Comparison of ENCODE assay signal across 7 cellular contexts in the genomic region with DNA sequence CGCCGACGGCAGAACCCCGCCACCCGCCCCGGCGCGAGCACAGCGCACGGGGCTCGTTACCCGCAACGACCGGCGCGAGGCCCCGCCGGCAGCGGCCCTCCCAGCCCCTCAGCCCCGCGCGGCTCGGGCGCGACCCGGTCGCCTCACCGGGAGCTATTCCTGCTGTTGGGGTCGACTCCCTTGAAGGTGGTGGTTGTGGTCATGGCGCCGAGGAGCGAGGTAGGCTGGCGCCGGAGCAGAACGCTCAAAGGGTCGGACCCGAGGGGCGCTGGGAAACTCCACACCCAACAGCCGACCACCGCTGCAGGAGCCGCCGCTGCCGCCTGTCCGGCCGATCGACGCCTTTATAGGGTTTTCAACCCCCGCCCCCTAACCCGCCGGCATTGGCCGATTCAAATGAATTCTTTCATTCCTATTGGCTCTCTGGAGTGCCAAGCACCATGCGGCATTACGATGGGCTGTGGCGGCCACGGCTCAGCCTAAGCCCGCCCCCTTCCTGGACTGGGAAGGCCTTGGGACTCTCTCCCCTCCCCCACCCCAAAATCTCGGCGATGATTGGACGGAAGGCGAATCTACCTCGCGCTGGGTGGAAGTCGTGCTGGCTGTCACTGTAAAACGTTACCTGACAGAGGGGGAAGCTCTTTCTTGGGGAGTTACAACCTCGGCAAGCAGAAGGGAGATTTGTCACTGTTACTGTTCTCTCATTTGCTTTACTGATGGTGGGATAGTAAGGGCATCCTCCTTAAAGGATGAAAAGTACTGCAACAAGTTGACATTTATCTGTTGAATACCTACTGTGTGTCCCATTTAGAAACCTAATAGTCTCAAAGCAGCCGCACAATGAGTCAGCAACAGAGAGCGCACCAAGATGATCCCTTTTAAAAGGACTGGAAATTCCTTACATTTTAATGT.
DNase-seq lines count a peak whose midpoint lies in the region; ATAC-seq, FAIRE-seq and TF ChIP-seq lines count a peak whose summit lies in the region.

A gene with protein sequence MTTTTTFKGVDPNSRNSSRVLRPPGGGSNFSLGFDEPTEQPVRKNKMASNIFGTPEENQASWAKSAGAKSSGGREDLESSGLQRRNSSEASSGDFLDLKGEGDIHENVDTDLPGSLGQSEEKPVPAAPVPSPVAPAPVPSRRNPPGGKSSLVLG (minus strand): TSS at position 318 of the 912 bp plus-strand sequence. CDS start 115 bp downstream, at position 203.

- DNase-seq in GM18507 (ENCODE audit: extremely low spot score, insufficient read length, low read depth) (peak; percentile 95), NCI-H2029 treated with DMSO at 0.1 percent for 48 hours (lab: John Stamatoyannopoulos, UW) (peak; percentile 77), T-helper 9 cell (peak; percentile 97), astrocyte of the cerebellum (ENCODE audit: low read depth) (peak; percentile 98), hippocampal formation (lab: John Stamatoyannopoulos, UW) (peak; percentile 96), retinal pigment epithelial cell (ENCODE audit: low read depth) (peak; percentile 96)

- TF ChIP-seq CTCF in astrocyte of the cerebellum (IDR thresholded peaks at IDR 0.05; ENCODE audit: low read depth, low read length, missing control alignments) (no peak), retinal pigment epithelial cell (conservative IDR thresholded peaks at IDR 0.05; ENCODE audit: low read depth, low read length) (no peak)

- ATAC-seq in HG02981 (IDR thresholded peaks at IDR 0.05; ENCODE audit: unreplicated experiment) = peak; percentile 95

- in situ Hi-C loops in astrocyte of the cerebellum (cut with HindIII; ENCODE audit: low sequenced_read_pairs) = no loop called here

- FAIRE-seq in GM18507 (lab: Jason Lieb, UNC) = peak; percentile 99

- peak within 1 kb of the TSS; percentile 95 for H3K4me3 ChIP-seq in astrocyte of the cerebellum (ENCODE audit: low read depth, low read length)
- peak within 1 kb of the TSS; percentile 95 for H3K4me3 ChIP-seq in retinal pigment epithelial cell (ENCODE audit: low read length)

Comparison
In these comparisons a context has a peak if more than half of its experiments do, and no peak if none do; other contexts are left out.
1. Peak in every context shown above with its lines: DNase-seq, ATAC-seq and H3K4me3 ChIP-seq.